8 cellular contexts compared by ENCODE assay signal in the genomic region with DNA sequence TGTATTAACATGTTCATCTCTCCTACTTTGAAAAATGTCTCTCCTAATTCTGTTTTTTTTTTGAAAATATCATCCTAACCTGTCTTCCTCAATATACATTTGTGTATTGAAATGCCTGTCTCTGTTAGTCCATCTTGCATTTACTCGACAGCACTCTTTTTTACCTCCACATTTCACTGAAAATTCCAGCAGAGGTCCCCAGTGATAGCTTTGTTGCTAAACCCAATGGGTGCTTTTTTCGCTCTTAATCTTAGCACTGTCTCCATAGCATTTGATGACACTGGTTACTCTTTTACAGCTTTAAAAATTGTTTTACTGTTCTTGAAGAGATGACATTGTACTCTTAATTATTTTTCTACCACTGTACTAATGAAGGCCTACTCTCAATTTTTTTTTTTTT. TPM values are rescaled to one million over a fixed set of nuclear protein-coding genes. Genes with fewer than 3 reads are reported as not detected.
DNase-seq lines count a peak whose midpoint lies in the region; ATAC-seq, FAIRE-seq and TF ChIP-seq lines count a peak whose summit lies in the region.

No MANE protein-coding gene starts in this region.

- WGBS in small intestine, 3 donors = 82 to 93% (median 86%) methylated on average over 2 of the region's 2 CpGs

- no peaks in the 10 kb centered on the region for H3K9me3 ChIP-seq in small intestine (ENCODE audit: control insufficient read depth, low read depth)

- ATAC-seq in HG02938 (IDR thresholded peaks at IDR 0.05; ENCODE audit: unreplicated experiment) = no peak

- H3K27me3 ChIP-seq in H7 (ENCODE audit: control insufficient read depth, insufficient read depth, low read length) (no peaks in the 10 kb centered on the region), small intestine (ENCODE audit: control insufficient read depth in 2 of 2, insufficient read depth in 2 of 2, low read length in 2 of 2) (no peaks in the 10 kb centered on the region)

- DNase-seq in AG09319 (ENCODE audit: extremely low read depth, low read depth) = no peak
- DNase-seq in H7 = peak; percentile 27
- DNase-seq in iPS-NIHi11 (ENCODE audit: low spot score) = peak; percentile 30
- DNase-seq in NCI-H1092 treated with DMSO at 0.1 percent for 48 hours (lab: John Stamatoyannopoulos, UW) = no peak
- DNase-seq in small intestine = no peak
- DNase-seq in COLO668 (lab: John Stamatoyannopoulos, UW; ENCODE audit: unreplicated experiment) = no peak

- H3K27ac ChIP-seq in small intestine (ENCODE audit: low read depth in 1 of 2, low read length in 1 of 2) = no peak overlapping the region

- H3K36me3 ChIP-seq in H7 (replicated peaks; ENCODE audit: control insufficient read depth, insufficient read depth, low read length) (no peaks in the 10 kb centered on the region), small intestine (ENCODE audit: control insufficient read depth in 2 of 2, insufficient read depth in 2 of 2, low read length in 2 of 2) (peaks cover 0 to 7% of the 10 kb centered on the region in 2 donors)

- TF ChIP-seq CTCF in AG09319 (IDR thresholded peaks at IDR 0.05; ENCODE audit: low read depth, low read length) = peak; percentile 39

- FAIRE-seq in TTC549 (lab: Jason Lieb, UNC) (peak; percentile 68), small intestine (lab: Jason Lieb, UNC) (no peak)

- no peaks in the 10 kb centered on the region for H3K4me1 ChIP-seq in small intestine (ENCODE audit: control insufficient read depth in 2 of 2, insufficient read depth in 1 of 2, low read depth in 1 of 2, low read length in 1 of 2)

- H3K4me3 ChIP-seq in H7 (ENCODE audit: insufficient read depth, low read depth, low read length) (no peak overlapping the region), small intestine (ENCODE audit: low read depth in 1 of 2, low read length in 2 of 2) (no peak overlapping the region)

RNA-seq across cellular contexts. Expression of gene OSBPL9, which starts 10.8 kb away (rescaled TPM):
- total RNA-seq in H7 (2014; rRNA removed; shearing (Covaris generic)) = 87.4 and 149 TPM in 2 replicates
- polyA plus RNA-seq in small intestine = 10 to 100 TPM; 19.7 to 34.9 (median 28.6) TPM

Comparison
In these comparisons a context has a peak if more than half of its experiments do, and no peak if none do; other contexts are left out.
1. DNase-seq: peak in H7 (single experiment) and iPS-NIHi11 (single experiment); none in AG09319 (single experiment), NCI-H1092 treated with DMSO at 0.1 percent for 48 hours (single experiment), small intestine (single experiment) and COLO668 (single experiment).